In the genomic region with DNA sequence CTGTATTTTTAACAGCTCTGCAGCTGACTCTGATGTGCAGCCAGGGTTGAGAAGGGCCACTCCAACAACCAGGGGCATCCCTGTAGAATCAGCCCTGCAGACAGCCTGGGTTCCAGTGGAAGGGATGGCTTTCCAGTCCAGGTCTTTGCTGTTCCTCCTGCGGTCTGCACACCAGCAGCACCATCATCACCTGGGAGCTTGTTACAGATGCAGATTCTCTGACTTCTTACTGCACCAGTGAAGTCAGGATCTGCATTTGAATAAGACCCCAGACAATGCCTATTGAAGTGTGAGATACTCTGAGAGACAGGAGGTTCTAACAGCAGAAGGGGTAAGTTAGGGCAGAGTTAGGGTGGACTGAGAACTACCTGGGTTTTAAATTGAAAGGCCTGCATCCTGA, we compare ENCODE assay signal across 15 cellular contexts.
A peak's percentile ranks its signal among the peaks of the same experiment; 100 is the strongest.
DNase-seq lines count a peak whose midpoint lies in the region; TF ChIP-seq lines count a peak whose summit lies in the region.
"Had no signal": no experiment of that assay in that cellular context is flagged by ENCODE, and none has a peak within 500 bp of the region (broad histone marks: within the 10 kb centered on the region; RNA-seq: fewer than 3 reads in every experiment).

No MANE protein-coding gene starts in this region.

- peak; percentile 52 for DNase-seq in H9
- DNase-seq in endodermal cell = peak; percentile 57
- DNase-seq in iPS-NIHi11 (ENCODE audit: low spot score) = peak; percentile 38
- DNase-seq in HAP-1 (ENCODE audit: low spot score in 2 of 2) = no peak
- DNase-seq in NCI-H446 (lab: John Stamatoyannopoulos, UW) = no peak
- no peak for DNase-seq in stimulated activated naive CD4-positive, alpha-beta T cell (lab: John Stamatoyannopoulos, UW)
- DNase-seq: CD8-positive, alpha-beta T cell; DMS 273 treated with DMSO at 0.1 percent for 48 hours; DMS53; DND-41; EL had no signal

- H2BK12ac ChIP-seq in H9 (ENCODE audit: insufficient read length, low read depth, low read length) = no peak overlapping the region

- H4K20me1 ChIP-seq in H9 (ENCODE audit: control insufficient read depth, insufficient read depth, insufficient read length) = no peaks in the 10 kb centered on the region

- no peak overlapping the region for H2AK5ac ChIP-seq in H9 (ENCODE audit: insufficient read length, low read length)

- no peak overlapping the region for H4K8ac ChIP-seq in H9 (replicated peaks; ENCODE audit: insufficient read length, low read depth, low read length)

- no peaks in the 10 kb centered on the region for H3K23me2 ChIP-seq in H9 (ENCODE audit: insufficient read length, low read depth, low read length, poor library complexity, severe bottlenecking)

- no peak overlapping the region for H3K4me2 ChIP-seq in H9 (ENCODE audit: insufficient read depth, insufficient read length, low read length)

- H3K4me1 ChIP-seq in H9 (ENCODE audit: insufficient read depth, low read length) (no peaks in the 10 kb centered on the region; the same call in 1 of the 2 replicates), endodermal cell (ENCODE audit: control insufficient read depth, insufficient read depth, low read length) (no peaks in the 10 kb centered on the region), HAP-1 (no peaks in the 10 kb centered on the region)

- no peak overlapping the region for H2BK20ac ChIP-seq in H9 (ENCODE audit: low read depth, low read length, poor library complexity, severe bottlenecking)

- in situ Hi-C loops in HAP-1 (cut with MboI; ENCODE audit: low sequenced_read_pairs) = no loop called here

- TF ChIP-seq CTCF in H9 (conservative IDR thresholded peaks at IDR 0.05) (no peak), endodermal cell (conservative IDR thresholded peaks at IDR 0.05) (no peak)

- no peaks in the 10 kb centered on the region for H3K79me2 ChIP-seq in H9 (ENCODE audit: insufficient read depth, low read length)

- H3K79me1 ChIP-seq in H9 (ENCODE audit: insufficient read depth, low read depth, low read length, poor library complexity, severe bottlenecking) = no peaks in the 10 kb centered on the region

- no peak overlapping the region for H3K27ac Mint-ChIP-seq in H9
- H3K27ac Mint-ChIP-seq in endodermal cell = no peak overlapping the region
- H3K27ac Mint-ChIP-seq: B cell; CD8-positive, alpha-beta T cell had no signal

- H2BK5ac ChIP-seq in H9 (ENCODE audit: insufficient read length, low read length) = no peak overlapping the region

- no peak overlapping the region for H4K91ac ChIP-seq in H9 (ENCODE audit: insufficient read length, low read depth, low read length)

- H2AFZ ChIP-seq in H9 (ENCODE audit: low read length) = no peak overlapping the region

- no peaks in the 10 kb centered on the region for H3K36me3 Mint-ChIP-seq in H9 (ENCODE audit: insufficient read depth in 1 of 3, low read depth in 3 of 3)
- H3K36me3 Mint-ChIP-seq in endodermal cell (ENCODE audit: low read depth) = no peaks in the 10 kb centered on the region
- H3K36me3 Mint-ChIP-seq: CD8-positive, alpha-beta T cell; IgD-negative memory B cell had no signal

- H3K4me3 ChIP-seq in endodermal cell (ENCODE audit: low read length) = no peak overlapping the region
- no peak overlapping the region for H3K4me3 ChIP-seq in HAP-1
- H3K4me3 ChIP-seq: BLaER1 treated with 17β-estradiol and CSF1 and Interleukin-3, amounts not matched to agents 10 nM and 100 nM; GM12878 had no signal

- WGBS in H9 (ENCODE audit: extremely low coverage, insufficient read length, low lambda C conversion rate) = no CpG with 5 or more reads among the region's 1 CpG
- WGBS in endodermal cell (ENCODE audit: insufficient coverage in 1 of 2, insufficient read length in 1 of 2), 2 experiments = 67% methylated on average over 1 of the region's 1 CpG; no CpG with 5 or more reads in 1 of the 2 experiments

- H3K27me3 ChIP-seq in H9 (ENCODE audit: insufficient read depth, low read length) (no peaks in the 10 kb centered on the region), endodermal cell (ENCODE audit: control insufficient read depth, insufficient read depth, low read length, poor library complexity, severe bottlenecking) (no peaks in the 10 kb centered on the region), HAP-1 (ENCODE audit: low read depth) (no peaks in the 10 kb centered on the region)
- H3K27me3 ChIP-seq: BLaER1 treated with 17β-estradiol and CSF1 and Interleukin-3, amounts not matched to agents 10 nM and 100 nM had no signal

- no peak overlapping the region for H3K23ac ChIP-seq in H9 (ENCODE audit: insufficient read length, low read depth, low read length)

- no peak overlapping the region for H2BK120ac ChIP-seq in H9 (ENCODE audit: low read depth, low read length, poor library complexity, severe bottlenecking)

- H3K4ac ChIP-seq in H9 (ENCODE audit: low read depth, low read length) = no peak overlapping the region

- H3K4me1 Mint-ChIP-seq in H9 (peaks cover 25 to 26% of the 10 kb centered on the region in 2 experiments), endodermal cell (no peaks in the 10 kb centered on the region)
- H3K4me1 Mint-ChIP-seq: B cell, IgD-negative memory B cell had no signal

- H3K9me3 ChIP-seq in H9 (ENCODE audit: control insufficient read depth, low read depth, low read length) (no peaks in the 10 kb centered on the region), endodermal cell (ENCODE audit: control insufficient read depth, low read length) (no peaks in the 10 kb centered on the region), HAP-1 (no peaks in the 10 kb centered on the region)
- H3K9me3 ChIP-seq: BLaER1 treated with 17β-estradiol and CSF1 and Interleukin-3, amounts not matched to agents 10 nM and 100 nM had no signal

- H3K18ac ChIP-seq in H9 (ENCODE audit: insufficient read length, low read depth, low read length) = no peak overlapping the region

- H4K5ac ChIP-seq in H9 (ENCODE audit: insufficient read length, low read depth, low read length) = no peak overlapping the region

- H3K36me3 ChIP-seq in endodermal cell (ENCODE audit: control insufficient read depth, insufficient read depth, low read length) = no peaks in the 10 kb centered on the region
- H3K36me3 ChIP-seq in HAP-1 (replicated peaks) = no peaks in the 10 kb centered on the region

- no peak overlapping the region for H3K9ac ChIP-seq in H9 (ENCODE audit: extremely low read depth, insufficient read length, low read length)
- no peak overlapping the region for H3K9ac ChIP-seq in endodermal cell (ENCODE audit: extremely low read depth, low read length, poor library complexity, severe bottlenecking)
- H3K9ac ChIP-seq: BLaER1 treated with 17β-estradiol and CSF1 and Interleukin-3, amounts not matched to agents 10 nM and 100 nM had no signal

- H3K4me3 Mint-ChIP-seq in H9 (no peak overlapping the region), endodermal cell (no peak overlapping the region)
- H3K4me3 Mint-ChIP-seq: B cell; CD8-positive, alpha-beta T cell; IgD-negative memory B cell had no signal

- H3K9me3 Mint-ChIP-seq in H9 = no peaks in the 10 kb centered on the region
- H3K9me3 Mint-ChIP-seq in endodermal cell = no peaks in the 10 kb centered on the region
- H3K9me3 Mint-ChIP-seq: CD8-positive, alpha-beta T cell had no signal

- H3K14ac ChIP-seq in H9 (ENCODE audit: insufficient read depth, low read length) = no peak overlapping the region

- no peak overlapping the region for H3K56ac ChIP-seq in H9 (ENCODE audit: insufficient read length, low read depth, low read length)

- H3K27ac ChIP-seq in H9 (ENCODE audit: insufficient read length, low read depth, low read length) (no peak overlapping the region), endodermal cell (ENCODE audit: low read depth, low read length) (no peak overlapping the region)
- H3K27ac ChIP-seq: BLaER1 treated with 17β-estradiol and CSF1 and Interleukin-3, amounts not matched to agents 10 nM and 100 nM had no signal

- no peak overlapping the region for H2BK15ac ChIP-seq in H9 (ENCODE audit: low read depth, low read length)

- H3K27me3 Mint-ChIP-seq in H9 (ENCODE audit: low read depth) (peaks cover 55% of the 10 kb centered on the region), endodermal cell (ENCODE audit: insufficient read depth) (peaks cover 2% of the 10 kb centered on the region)

- H3T11ph ChIP-seq in H9 (ENCODE audit: low read length) = no peak overlapping the region

Comparison
In these comparisons a context has a peak if more than half of its experiments do, and no peak if none do; other contexts are left out.
1. DNase-seq: peak in H9 (single experiment), endodermal cell (single experiment) and iPS-NIHi11 (single experiment); none in HAP-1 (0 of 2), NCI-H446 (0 of 2) and stimulated activated naive CD4-positive, alpha-beta T cell (0 of 6).